8 cellular contexts compared by ENCODE assay signal in the genomic region with DNA sequence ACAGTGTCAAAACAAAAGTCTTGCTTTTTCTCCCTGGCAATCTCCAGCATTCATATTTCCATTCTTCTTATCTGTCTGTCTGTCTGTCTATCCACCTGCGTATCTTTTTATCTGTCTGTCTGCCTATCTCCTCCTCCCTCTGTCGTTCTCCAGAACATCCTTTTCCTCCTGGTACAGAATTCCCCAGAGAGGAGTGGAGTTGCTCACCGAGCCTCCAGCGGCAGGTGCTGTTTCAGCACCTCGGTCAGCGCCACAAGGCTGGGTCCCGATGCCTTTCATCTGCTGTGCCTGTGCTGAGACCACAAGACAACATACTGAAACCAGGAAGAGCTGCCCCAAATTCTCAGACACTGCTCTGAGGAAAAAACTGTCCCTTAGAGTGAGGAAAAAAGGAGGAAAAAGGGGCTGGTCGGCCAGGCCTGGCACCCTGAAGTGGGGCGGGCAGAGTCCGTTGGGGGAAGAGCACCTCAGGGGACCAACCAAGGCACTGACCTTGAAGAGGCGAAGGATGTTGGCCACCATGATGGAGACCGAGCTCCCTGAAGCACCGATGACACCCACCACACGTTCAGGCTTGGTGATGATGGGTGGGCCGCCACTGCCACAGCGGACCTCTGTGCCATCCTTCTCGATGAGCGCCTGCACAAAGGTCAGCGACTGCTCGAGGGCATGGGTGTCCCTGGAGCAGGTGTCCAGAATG. TPM values are rescaled to one million over a fixed set of nuclear protein-coding genes. Genes with fewer than 3 reads are reported as not detected.
DNase-seq lines count a peak whose midpoint lies in the region; ATAC-seq, FAIRE-seq and TF ChIP-seq lines count a peak whose summit lies in the region.

No MANE protein-coding gene starts in this region.

- POLR2A ChIA-PET in GM10248 (lab: Yijun Ruan, JAX) = no interaction called here

- FAIRE-seq in D721Med (lab: Jason Lieb, UNC) = no peak

- no peaks in the 10 kb centered on the region for H3K36me3 ChIP-seq in MG63
- no peaks in the 10 kb centered on the region for H3K36me3 ChIP-seq in left lung
- no peaks in the 10 kb centered on the region for H3K36me3 ChIP-seq in suprapubic skin

- WGBS in suprapubic skin = 45% methylated on average over 15 of the region's 20 CpGs

- H3K4me1 ChIP-seq in left lung (no peaks in the 10 kb centered on the region), suprapubic skin (no peaks in the 10 kb centered on the region)

- CTCF ChIA-PET in GM10248 (lab: Yijun Ruan, JAX) = interaction anchor here (1.3 kb wide), 1 partner anchor 21 kb away, joined by 3 read pairs; no protein-coding TSS in a partner anchor

- H3K27me3 Mint-ChIP-seq in activated T-cell treated with anti-CD3 and anti-CD28 coated beads, Interleukin-2, amount 50 U/mL, for 24 hours = peaks cover 73% of the 10 kb centered on the region

- no peaks in the 10 kb centered on the region for H3K9me3 Mint-ChIP-seq in activated T-cell treated with anti-CD3 and anti-CD28 coated beads, Interleukin-2, amount 50 U/mL, for 24 hours

- ATAC-seq in left lung = peak; percentile 58

- DNase-seq in GM10248 (ENCODE audit: extremely low spot score) = peak; percentile 52
- peak; percentile 15 for DNase-seq in MG63
- peak; percentile 49 for DNase-seq in activated T-cell treated with anti-CD3 and anti-CD28 coated beads, Interleukin-2, amount 50 U/mL, for 24 hours
- no peak for DNase-seq in left lung
- DNase-seq in posterior vena cava (ENCODE audit: low spot score) = no peak
- no peak for DNase-seq in suprapubic skin (ENCODE audit: low spot score in 2 of 2)
- DNase-seq in D721Med (ENCODE audit: insufficient read length, low spot score) = no peak
- DNase-seq in mesenteric fat pad (ENCODE audit: low spot score) = no peak

- H3K27ac ChIP-seq in left lung (no peak overlapping the region), suprapubic skin (no peak overlapping the region)

- TF ChIP-seq CTCF in GM10248 (IDR thresholded peaks at IDR 0.05; ENCODE audit: control extremely low read depth, extremely low read depth, low read depth, missing control alignments) (no peak), left lung (IDR thresholded peaks at IDR 0.05) (no peak), suprapubic skin (IDR thresholded peaks at IDR 0.05) (no peak), D721Med (IDR thresholded peaks at IDR 0.05; ENCODE audit: insufficient read depth, missing control alignments) (no peak)

- H3K4me1 Mint-ChIP-seq in activated T-cell treated with anti-CD3 and anti-CD28 coated beads, Interleukin-2, amount 50 U/mL, for 24 hours (ENCODE audit: low read depth) = no peaks in the 10 kb centered on the region

- TF ChIP-seq POLR2A in suprapubic skin (IDR thresholded peaks at IDR 0.05) = no peak

- no peaks in the 10 kb centered on the region for H3K9me3 ChIP-seq in MG63
- no peaks in the 10 kb centered on the region for H3K9me3 ChIP-seq in left lung
- no peaks in the 10 kb centered on the region for H3K9me3 ChIP-seq in suprapubic skin

- H3K4me3 ChIP-seq in MG63 (no peak overlapping the region), left lung (no peak overlapping the region), suprapubic skin (no peak overlapping the region)

- H3K36me3 Mint-ChIP-seq in activated T-cell treated with anti-CD3 and anti-CD28 coated beads, Interleukin-2, amount 50 U/mL, for 24 hours (ENCODE audit: low read depth) = no peaks in the 10 kb centered on the region

- no peak for TF ChIP-seq EP300 in suprapubic skin (IDR thresholded peaks at IDR 0.05)

- H3K4me3 Mint-ChIP-seq in activated T-cell treated with anti-CD3 and anti-CD28 coated beads, Interleukin-2, amount 50 U/mL, for 24 hours = no peak overlapping the region

- H3K27me3 ChIP-seq in MG63 (no peaks in the 10 kb centered on the region), left lung (peaks cover 0 to 92% of the 10 kb centered on the region in 2 donors), suprapubic skin (peaks cover 65% of the 10 kb centered on the region)

- no peak overlapping the region for H3K27ac Mint-ChIP-seq in activated T-cell treated with anti-CD3 and anti-CD28 coated beads, Interleukin-2, amount 50 U/mL, for 24 hours

- intact Hi-C loops in left lung (cut with DNase I) = no loop called here
- intact Hi-C loops in posterior vena cava (cut with DNase I) = no loop called here

RNA-seq across cellular contexts. Expression of gene GRM4, which starts 13.3 kb away (rescaled TPM):
- not detected in 2 replicates for total RNA-seq in MG63 (2014; rRNA removed; shearing (Covaris generic); ENCODE audit: low replicate concordance)
- total RNA-seq in left lung (not detected), posterior vena cava (not detected), suprapubic skin (not detected), mesenteric fat pad (not detected)

Comparison
In these comparisons a context has a peak if more than half of its experiments do, and no peak if none do; other contexts are left out.
1. DNase-seq: peak in GM10248 (single experiment), MG63 (single experiment) and activated T-cell treated with anti-CD3 and anti-CD28 coated beads, Interleukin-2, amount 50 U/mL, for 24 hours (single experiment); none in left lung (0 of 2), posterior vena cava (single experiment), suprapubic skin (0 of 2), D721Med (single experiment) and mesenteric fat pad (single experiment).